In the genomic region with DNA sequence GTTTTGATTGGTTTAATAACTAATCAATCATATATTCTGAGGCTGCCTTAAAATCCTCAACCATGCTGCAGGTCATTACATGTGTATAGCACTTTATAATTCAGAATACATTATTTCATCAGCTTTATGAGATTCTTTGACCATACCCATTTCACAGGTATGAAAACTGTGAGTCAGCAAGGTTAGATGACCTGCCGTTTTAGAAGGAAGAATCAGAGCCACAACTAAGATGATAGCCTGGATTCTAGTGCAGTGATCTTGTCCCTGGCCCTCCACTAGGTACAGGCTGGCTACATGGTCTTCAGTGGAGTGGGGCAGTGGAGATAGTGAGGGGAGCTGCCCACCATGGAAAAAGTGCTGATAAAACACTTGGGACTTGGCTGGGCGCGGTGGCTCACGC, we compare ENCODE assay signal across 2 cellular contexts.
TF ChIP-seq lines count a peak whose summit lies in the region.

No MANE protein-coding gene starts in this region.

TF ChIP-seq in IMR-90, 13 proteins besides CTCF, POLR2A, EP300 and RAD21:
- no peak for TF ChIP-seq CHD1 (IDR thresholded peaks at IDR 0.05; ENCODE audit: low read depth, low read length)
- no peak for TF ChIP-seq NFE2L2 (IDR thresholded peaks at IDR 0.05; ENCODE audit: low read depth, low read length)
- TF ChIP-seq, protein P1, sequence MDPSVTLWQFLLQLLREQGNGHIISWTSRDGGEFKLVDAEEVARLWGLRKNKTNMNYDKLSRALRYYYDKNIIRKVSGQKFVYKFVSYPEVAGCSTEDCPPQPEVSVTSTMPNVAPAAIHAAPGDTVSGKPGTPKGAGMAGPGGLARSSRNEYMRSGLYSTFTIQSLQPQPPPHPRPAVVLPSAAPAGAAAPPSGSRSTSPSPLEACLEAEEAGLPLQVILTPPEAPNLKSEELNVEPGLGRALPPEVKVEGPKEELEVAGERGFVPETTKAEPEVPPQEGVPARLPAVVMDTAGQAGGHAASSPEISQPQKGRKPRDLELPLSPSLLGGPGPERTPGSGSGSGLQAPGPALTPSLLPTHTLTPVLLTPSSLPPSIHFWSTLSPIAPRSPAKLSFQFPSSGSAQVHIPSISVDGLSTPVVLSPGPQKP (IDR thresholded peaks at IDR 0.05; ENCODE audit: borderline replicate concordance, low read depth, low read length), result no peak
- no peak for TF ChIP-seq RCOR1 (IDR thresholded peaks at IDR 0.05; ENCODE audit: insufficient replicate concordance, low read length)
- TF ChIP-seq CEBPB (IDR thresholded peaks at IDR 0.05; ENCODE audit: low read depth, low read length), result no peak
- TF ChIP-seq MXI1 (IDR thresholded peaks at IDR 0.05; ENCODE audit: borderline replicate concordance, low read depth, low read length), result no peak
- no peak for TF ChIP-seq USF2 (IDR thresholded peaks at IDR 0.05; ENCODE audit: low read depth, low read length)
- TF ChIP-seq MAZ (IDR thresholded peaks at IDR 0.05; ENCODE audit: borderline replicate concordance, low read depth, low read length), result no peak
- TF ChIP-seq BHLHE40 (IDR thresholded peaks at IDR 0.05; ENCODE audit: low read depth, low read length), result no peak
- no peak for TF ChIP-seq RFX5 (IDR thresholded peaks at IDR 0.05; ENCODE audit: low read depth, low read length)
- no peak for TF ChIP-seq SMC3 (IDR thresholded peaks at IDR 0.05; ENCODE audit: low read depth, low read length)
- TF ChIP-seq FOS (IDR thresholded peaks at IDR 0.05; ENCODE audit: low read depth, low read length), result no peak
- TF ChIP-seq MAFK (IDR thresholded peaks at IDR 0.05; ENCODE audit: low read depth, low read length), result no peak

TF ChIP-seq in WTC11, 78 proteins besides CTCF, POLR2A, EP300 and RAD21:
- no peak for TF ChIP-seq ZNF671 (CRISPR knock-in tag; IDR thresholded peaks at IDR 0.05)
- TF ChIP-seq HMGA2 (CRISPR knock-in tag; IDR thresholded peaks at IDR 0.05), result no peak
- TF ChIP-seq JUN (CRISPR knock-in tag; IDR thresholded peaks at IDR 0.05), result no peak
- TF ChIP-seq FOXP1 (CRISPR knock-in tag; IDR thresholded peaks at IDR 0.05; ENCODE audit: borderline replicate concordance), result no peak
- TF ChIP-seq, protein P2, sequence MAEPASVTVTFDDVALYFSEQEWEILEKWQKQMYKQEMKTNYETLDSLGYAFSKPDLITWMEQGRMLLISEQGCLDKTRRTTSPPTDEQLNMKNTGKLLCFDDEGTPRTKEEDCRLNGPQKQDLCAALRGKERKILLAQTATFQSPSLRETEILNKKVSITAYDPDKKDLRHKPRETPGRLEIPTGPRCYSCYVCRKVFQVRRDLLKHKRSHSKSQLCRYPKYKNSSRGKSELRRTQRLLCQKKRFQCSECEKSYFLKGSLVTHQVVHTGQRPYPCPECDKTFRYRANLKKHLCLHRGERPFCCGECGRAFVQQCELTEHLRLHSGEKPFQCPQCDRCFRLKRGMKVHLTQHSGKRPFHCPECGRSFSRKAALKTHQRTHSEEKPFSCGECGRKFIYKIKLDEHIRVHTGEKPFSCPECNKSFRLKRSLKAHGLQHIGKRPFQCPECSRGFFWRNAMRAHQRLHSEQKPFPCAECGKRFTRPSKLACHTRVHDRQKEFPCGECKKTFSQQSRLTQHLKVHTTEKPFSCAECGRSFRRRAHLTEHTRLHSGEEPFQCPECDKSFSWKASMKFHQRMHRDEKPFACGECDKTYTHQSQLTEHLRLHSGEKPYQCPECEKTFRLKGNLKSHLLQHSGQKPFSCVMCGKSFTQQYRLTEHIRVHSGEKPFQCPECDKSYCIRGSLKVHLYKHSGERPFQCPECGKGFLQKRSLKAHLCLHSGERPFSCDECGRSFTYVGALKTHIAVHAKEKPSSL (CRISPR knock-in tag; conservative IDR thresholded peaks at IDR 0.05), result no peak
- no peak for TF ChIP-seq NFYB (CRISPR knock-in tag; conservative IDR thresholded peaks at IDR 0.05; ENCODE audit: low read depth)
- no peak for TF ChIP-seq PRRX2 (CRISPR knock-in tag; IDR thresholded peaks at IDR 0.05)
- no peak for TF ChIP-seq ATF1 (CRISPR knock-in tag; IDR thresholded peaks at IDR 0.05)
- TF ChIP-seq RORB (CRISPR knock-in tag; IDR thresholded peaks at IDR 0.05), result no peak
